ENCODE assay signal across 7 cellular contexts in genomic region chr3:187102073-187102634, GRCh38. TPM values are rescaled to one million over a fixed set of nuclear protein-coding genes. Genes with fewer than 3 reads are reported as not detected.
A peak's percentile ranks its signal among the peaks of the same experiment; 100 is the strongest.
DNase-seq lines count a peak whose midpoint lies in the region; ATAC-seq and TF ChIP-seq lines count a peak whose summit lies in the region.

No MANE protein-coding gene starts in this region.

- TF ChIP-seq RAD21 in IMR-90 (IDR thresholded peaks at IDR 0.05; ENCODE audit: low read length): no peak

- DNase-seq in IMR-90 (peak; percentile 1), iris pigment epithelial cell (ENCODE audit: low read depth) (peak; percentile 7), GM13976 (ENCODE audit: low spot score) (no peak), DMS153 treated with DMSO at 0.1 percent for 48 hours (lab: John Stamatoyannopoulos, UW; ENCODE audit: unreplicated experiment) (no peak), nucleus accumbens (lab: John Stamatoyannopoulos, UW) (no peak)

- H3K4me3 ChIP-seq in IMR-90 (ENCODE audit: insufficient read depth, low read depth, low read length) (peak overlapping the region; percentile 41; the same call in 1 of the 2 replicates), stomach smooth muscle (ENCODE audit: low read length in 2 of 2) (peak overlapping the region; percentile 63)

- H3K23ac ChIP-seq in IMR-90 (ENCODE audit: low read depth, low read length): peak overlapping the region; percentile 49; the same call in 1 of the 2 replicates

- H3K14ac ChIP-seq in IMR-90 (replicated peaks; ENCODE audit: low read depth, low read length): peak overlapping the region; percentile 54

- ATAC-seq in IMR-90 (ENCODE audit: low read depth): peak; percentile 47; the same call in 1 of the 2 replicates
- ATAC-seq in activated T-helper 17 cell treated with anti-CD3 and anti-CD28 coated beads, Interleukin-2, amount 50 U/mL, for 72 hours (replicated peaks): no peak

- peak overlapping the region; percentile 21 for H2BK5ac ChIP-seq in IMR-90 (ENCODE audit: low read depth, low read length, poor library complexity, severe bottlenecking)

- H3K56ac ChIP-seq in IMR-90 (ENCODE audit: extremely low read depth, insufficient read depth, low read length): no peak overlapping the region

- H3K36me3 ChIP-seq in IMR-90 (ENCODE audit: control insufficient read depth, insufficient read depth, low read length) (no peaks in the 10 kb centered on the region), stomach smooth muscle (ENCODE audit: control insufficient read depth in 2 of 2, insufficient read depth in 2 of 2, low read length in 2 of 2) (no peaks in the 10 kb centered on the region)

- intact Hi-C loops in IMR-90 (cut with micrococcal nuclease): no loop called here

- no peak for TF ChIP-seq CTCF in IMR-90 (conservative IDR thresholded peaks at IDR 0.05; ENCODE audit: low read depth, low read length)
- no peak for TF ChIP-seq CTCF in GM13976 (IDR thresholded peaks at IDR 0.05; ENCODE audit: borderline replicate concordance, control extremely low read depth, extremely low read depth, insufficient read depth, missing control alignments)

- no TSS peak for BruUV-seq in IMR-90 (replicated peaks; lab: Mats Ljungman, UMichigan)

- H3K18ac ChIP-seq in IMR-90 (ENCODE audit: low read depth, low read length): peak overlapping the region; percentile 26

- H3K4me1 ChIP-seq in IMR-90 (ENCODE audit: control insufficient read depth, insufficient read depth, low read length): peaks cover 5% of the 10 kb centered on the region
- H3K4me1 ChIP-seq in stomach smooth muscle (ENCODE audit: control insufficient read depth, insufficient read depth, low read length): peaks cover 8% of the 10 kb centered on the region

- peak overlapping the region; percentile 40; the same call in 1 of the 2 replicates for H4K91ac ChIP-seq in IMR-90 (ENCODE audit: insufficient read depth, low read depth, low read length)

- peak overlapping the region in 1 of 2 experiments; percentile 88; a peak in 2 of 4 replicates for H4K8ac ChIP-seq in IMR-90 (ENCODE audit: low read depth in 2 of 2, low read length in 2 of 2)

- H3K27ac ChIP-seq in IMR-90 (ENCODE audit: insufficient read depth, low read length) (peak overlapping the region; percentile 27; the same call in 1 of the 2 replicates), stomach smooth muscle (ENCODE audit: low read length) (peak overlapping the region; percentile 50)

- H2BK120ac ChIP-seq in IMR-90 (ENCODE audit: low read depth, low read length): peak overlapping the region; percentile 45

- H3K36me3 Mint-ChIP-seq in activated T-helper 17 cell treated with anti-CD3 and anti-CD28 coated beads, Interleukin-2, amount 50 U/mL, for 72 hours (ENCODE audit: low read depth): no peaks in the 10 kb centered on the region

- H3K79me1 ChIP-seq in IMR-90 (ENCODE audit: low read depth in 1 of 2, low read length in 2 of 2): no peaks in the 10 kb centered on the region

- peak overlapping the region; percentile 68 for H3K4me2 ChIP-seq in IMR-90 (ENCODE audit: low read depth, low read length)

- H3K9ac ChIP-seq in IMR-90 (ENCODE audit: low read depth, low read length) (0 out of 2 replicates have a peak overlapping the region, but pooled peaks have one; percentile 1), stomach smooth muscle (ENCODE audit: low read length in 2 of 2) (peak overlapping the region; percentile 8 to 55)

- H3K4me1 Mint-ChIP-seq in activated T-helper 17 cell treated with anti-CD3 and anti-CD28 coated beads, Interleukin-2, amount 50 U/mL, for 72 hours: peaks cover 37% of the 10 kb centered on the region

- H2BK15ac ChIP-seq in IMR-90 (ENCODE audit: low read depth, low read length): no peak overlapping the region

- 0 out of 2 replicates have a peak overlapping the region, but pooled peaks have one; percentile 31 for H2BK20ac ChIP-seq in IMR-90 (ENCODE audit: low read depth, low read length)

- no peaks in the 10 kb centered on the region for H4K20me1 ChIP-seq in IMR-90 (ENCODE audit: insufficient read depth, low read length)

- H3K27me3 ChIP-seq in IMR-90 (ENCODE audit: control insufficient read depth, insufficient read depth, low read length) (no peaks in the 10 kb centered on the region), stomach smooth muscle (ENCODE audit: control insufficient read depth in 1 of 2, insufficient read depth in 2 of 2, low read length in 2 of 2) (no peaks in the 10 kb centered on the region)

- H3K27ac Mint-ChIP-seq in activated T-helper 17 cell treated with anti-CD3 and anti-CD28 coated beads, Interleukin-2, amount 50 U/mL, for 72 hours: peak overlapping the region; percentile 53

- CTCF ChIA-PET in IMR-90 (lab: Yijun Ruan, JAX): interaction anchor here (0.7 to 2.6 kb wide), 3 partner anchors 12 to 189 kb away, joined by 5 to 26 read pairs (median 12); no protein-coding TSS in a partner anchor

- no peaks in the 10 kb centered on the region for H3K27me3 Mint-ChIP-seq in activated T-helper 17 cell treated with anti-CD3 and anti-CD28 coated beads, Interleukin-2, amount 50 U/mL, for 72 hours

- WGBS in IMR-90 (ENCODE audit: extremely low coverage in 2 of 2, insufficient read length in 1 of 2), 2 experiments: no CpG with 5 or more reads among the region's 1 CpG

- H3K4ac ChIP-seq in IMR-90 (ENCODE audit: low read depth, low read length): peak overlapping the region; percentile 51; the same call in 1 of the 2 replicates

- peak overlapping the region; percentile 51 for H3K4me3 Mint-ChIP-seq in activated T-helper 17 cell treated with anti-CD3 and anti-CD28 coated beads, Interleukin-2, amount 50 U/mL, for 72 hours

- H2AFZ ChIP-seq in IMR-90 (replicated peaks; ENCODE audit: low read length, poor library complexity): peak overlapping the region; percentile 67

- H3K9me1 ChIP-seq in IMR-90 (ENCODE audit: insufficient read depth, low read length): 0 out of 2 replicates have a peak, but pooled peaks cover 7% of the 10 kb centered on the region

- peak overlapping the region; percentile 5; the same call in 1 of the 2 replicates for H4K5ac ChIP-seq in IMR-90 (ENCODE audit: low read depth, low read length)

- TF ChIP-seq POLR2A in IMR-90 (IDR thresholded peaks at IDR 0.05; ENCODE audit: low read depth, low read length): no peak

- in situ Hi-C loops in IMR-90 (cut with MboI; ENCODE audit: low sequenced_read_pairs) (no loop called here), GM13976 (cut with MboI; ENCODE audit: low sequenced_read_pairs, unreplicated experiment) (no loop called here)

- no peak overlapping the region for H2AK5ac ChIP-seq in IMR-90 (ENCODE audit: low read depth, low read length)

- dilution Hi-C loops in IMR-90 (cut with HindIII; ENCODE audit: low sequenced_read_pairs, unreplicated experiment): no loop called here

- peaks cover 4% of the 10 kb centered on the region for H3K9me3 Mint-ChIP-seq in activated T-helper 17 cell treated with anti-CD3 and anti-CD28 coated beads, Interleukin-2, amount 50 U/mL, for 72 hours

- H2AK9ac ChIP-seq in IMR-90 (replicated peaks; ENCODE audit: low read depth, low read length, poor library complexity): no peak overlapping the region

- POLR2A ChIA-PET in IMR-90 (lab: Charles Lee; ENCODE audit: unreplicated experiment): interaction anchor here (0.6 kb wide), 1 partner anchor 108 kb away, joined by 4 read pairs; no protein-coding TSS in a partner anchor

- no peaks in the 10 kb centered on the region for H3K9me3 ChIP-seq in IMR-90 (ENCODE audit: control insufficient read depth, insufficient read depth, low read length)
- no peaks in the 10 kb centered on the region for H3K9me3 ChIP-seq in stomach smooth muscle (ENCODE audit: control insufficient read depth in 2 of 2, low read length in 2 of 2)

TF ChIP-seq in IMR-90, 13 proteins besides CTCF, POLR2A, EP300 and RAD21:
- no peak for TF ChIP-seq CHD1 (IDR thresholded peaks at IDR 0.05; ENCODE audit: low read depth, low read length)
- no peak for TF ChIP-seq SMC3 (IDR thresholded peaks at IDR 0.05; ENCODE audit: low read depth, low read length)
- no peak for TF ChIP-seq MXI1 (IDR thresholded peaks at IDR 0.05; ENCODE audit: borderline replicate concordance, low read depth, low read length)
- no peak for TF ChIP-seq NFE2L2 (IDR thresholded peaks at IDR 0.05; ENCODE audit: low read depth, low read length)
- TF ChIP-seq RCOR1 (IDR thresholded peaks at IDR 0.05; ENCODE audit: insufficient replicate concordance, low read length): no peak
- no peak for TF ChIP-seq FOS (IDR thresholded peaks at IDR 0.05; ENCODE audit: low read depth, low read length)
- TF ChIP-seq RFX5 (IDR thresholded peaks at IDR 0.05; ENCODE audit: low read depth, low read length): no peak
- TF ChIP-seq CEBPB (IDR thresholded peaks at IDR 0.05; ENCODE audit: low read depth, low read length): no peak
- TF ChIP-seq, protein P1, sequence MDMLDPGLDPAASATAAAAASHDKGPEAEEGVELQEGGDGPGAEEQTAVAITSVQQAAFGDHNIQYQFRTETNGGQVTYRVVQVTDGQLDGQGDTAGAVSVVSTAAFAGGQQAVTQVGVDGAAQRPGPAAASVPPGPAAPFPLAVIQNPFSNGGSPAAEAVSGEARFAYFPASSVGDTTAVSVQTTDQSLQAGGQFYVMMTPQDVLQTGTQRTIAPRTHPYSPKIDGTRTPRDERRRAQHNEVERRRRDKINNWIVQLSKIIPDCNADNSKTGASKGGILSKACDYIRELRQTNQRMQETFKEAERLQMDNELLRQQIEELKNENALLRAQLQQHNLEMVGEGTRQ (IDR thresholded peaks at IDR 0.05; ENCODE audit: low read depth, low read length): no peak
- no peak for TF ChIP-seq MAZ (IDR thresholded peaks at IDR 0.05; ENCODE audit: borderline replicate concordance, low read depth, low read length)
- TF ChIP-seq ELK1 (IDR thresholded peaks at IDR 0.05; ENCODE audit: borderline replicate concordance, low read depth, low read length): no peak
- TF ChIP-seq BHLHE40 (IDR thresholded peaks at IDR 0.05; ENCODE audit: low read depth, low read length): no peak
- no peak for TF ChIP-seq MAFK (IDR thresholded peaks at IDR 0.05; ENCODE audit: low read depth, low read length)

RNA-seq across cellular contexts. Expression of gene RPL39L, which starts 37.1 kb away (rescaled TPM):
- 32.5 and 34.6 TPM in 2 replicates for total RNA-seq in IMR-90 (2012; rRNA removed)
- 18.1 and 22.1 TPM in 2 replicates for polyA plus RNA-seq in IMR-90 (2012; rRNA removed)
- polyA plus RNA-seq in IMR-90 (2012; cell fraction: cytosol; rRNA removed): 8.4 and 18.9 TPM in 2 replicates
- 4.1 and 7.0 TPM in 2 replicates for polyA plus RNA-seq in IMR-90 (2012; cell fraction: nucleus; rRNA removed; ENCODE audit: low replicate concordance)
- total RNA-seq in activated T-helper 17 cell treated with anti-CD3 and anti-CD28 coated beads, Interleukin-2, amount 50 U/mL, for 72 hours: 10 to 100 TPM; 18.1 to 26.8 TPM

Comparison
In these comparisons a context has a peak if more than half of its experiments do, and no peak if none do; other contexts are left out.
1. DNase-seq: peak in IMR-90 (single experiment) and iris pigment epithelial cell (single experiment); none in GM13976 (single experiment), DMS153 treated with DMSO at 0.1 percent for 48 hours (single experiment) and nucleus accumbens (0 of 56).